ENCODE assay signal across 14 cellular contexts in genomic region chr2:20151116-20151571, GRCh38.
DNase-seq lines count a peak whose midpoint lies in the region; ATAC-seq, FAIRE-seq and TF ChIP-seq lines count a peak whose summit lies in the region.
"Had no signal": no experiment of that assay in that cellular context is flagged by ENCODE, and none has a peak within 500 bp of the region (broad histone marks: within the 10 kb centered on the region; RNA-seq: fewer than 3 reads in every experiment).

No MANE protein-coding gene starts in this region.

- H3K27ac Mint-ChIP-seq in glutamatergic neuron (ENCODE audit: unreplicated experiment) = peak overlapping the region; percentile 64
- no peak overlapping the region for H3K27ac Mint-ChIP-seq in activated CD8-positive, alpha-beta T cell treated with anti-CD3 and anti-CD28 coated beads for 36 hours

- H3K36me3 ChIP-seq in upper lobe of left lung = no peaks in the 10 kb centered on the region
- H3K36me3 ChIP-seq: heart left ventricle, lower lobe of right lung had no signal

- peak; percentile 74 for ATAC-seq in GM21529 (IDR thresholded peaks at IDR 0.05; ENCODE audit: unreplicated experiment)
- ATAC-seq in HG03280 (IDR thresholded peaks at IDR 0.05; ENCODE audit: unreplicated experiment) = peak; percentile 72
- ATAC-seq in upper lobe of left lung (ENCODE audit: low FRiP score in 2 of 2) = no peak
- ATAC-seq in activated CD8-positive, alpha-beta T cell treated with anti-CD3 and anti-CD28 coated beads for 36 hours = no peak
- ATAC-seq: heart left ventricle had no signal

- TF ChIP-seq CTCF in glutamatergic neuron (IDR thresholded peaks at IDR 0.05; ENCODE audit: partially characterized antibody, unreplicated experiment) (no peak), upper lobe of left lung (IDR thresholded peaks at IDR 0.05) (no peak)
- TF ChIP-seq CTCF in activated CD8-positive, alpha-beta T cell treated with anti-CD3 and anti-CD28 coated beads for 36 hours (IDR thresholded peaks at IDR 0.05) = no peak

- DNase-seq in GM12892 (ENCODE audit: insufficient read length) (no peak), glutamatergic neuron (no peak), OCI-M2 (lab: John Stamatoyannopoulos, UW; ENCODE audit: unreplicated experiment) (no peak), upper lobe of left lung (no peak)
- DNase-seq in activated CD8-positive, alpha-beta T cell treated with anti-CD3 and anti-CD28 coated beads for 36 hours = no peak
- DNase-seq in activated naive CD4-positive, alpha-beta T cell (lab: John Stamatoyannopoulos, UW) = no peak
- DNase-seq: C1 segment of cervical spinal cord; effector CD4-positive, alpha-beta T cell; heart left ventricle; lower lobe of right lung; NCI-H1417; T1000 had no signal

- H3K9me3 Mint-ChIP-seq in glutamatergic neuron (ENCODE audit: unreplicated experiment) = peaks cover 6% of the 10 kb centered on the region
- no peaks in the 10 kb centered on the region for H3K9me3 Mint-ChIP-seq in activated CD8-positive, alpha-beta T cell treated with anti-CD3 and anti-CD28 coated beads for 36 hours

- H3K36me3 Mint-ChIP-seq in glutamatergic neuron (ENCODE audit: unreplicated experiment) = no peaks in the 10 kb centered on the region
- H3K36me3 Mint-ChIP-seq in activated CD8-positive, alpha-beta T cell treated with anti-CD3 and anti-CD28 coated beads for 36 hours (ENCODE audit: low read depth) = no peaks in the 10 kb centered on the region

- no peaks in the 10 kb centered on the region for H3K27me3 ChIP-seq in upper lobe of left lung
- H3K27me3 ChIP-seq: heart left ventricle had no signal

- intact Hi-C loops in activated CD8-positive, alpha-beta T cell treated with anti-CD3 and anti-CD28 coated beads for 36 hours (cut with micrococcal nuclease) = no loop called here

- peak overlapping the region; percentile 21 for H3K4me3 Mint-ChIP-seq in glutamatergic neuron (ENCODE audit: unreplicated experiment)
- H3K4me3 Mint-ChIP-seq in activated CD8-positive, alpha-beta T cell treated with anti-CD3 and anti-CD28 coated beads for 36 hours = no peak overlapping the region

- peaks cover 2% of the 10 kb centered on the region for H3K27me3 Mint-ChIP-seq in glutamatergic neuron (ENCODE audit: unreplicated experiment)
- peaks cover 18% of the 10 kb centered on the region for H3K27me3 Mint-ChIP-seq in activated CD8-positive, alpha-beta T cell treated with anti-CD3 and anti-CD28 coated beads for 36 hours

- FAIRE-seq in GM12892 (lab: Jason Lieb, UNC) = peak; percentile 81

- TF ChIP-seq EP300 in upper lobe of left lung (IDR thresholded peaks at IDR 0.05) = no peak

- no peaks in the 10 kb centered on the region for H3K9me3 ChIP-seq in upper lobe of left lung
- H3K9me3 ChIP-seq: heart left ventricle, lower lobe of right lung had no signal

- CTCF ChIA-PET in activated CD8-positive, alpha-beta T cell treated with anti-CD3 and anti-CD28 coated beads for 36 hours (lab: Charles Lee) = no interaction called here

- H3K4me1 Mint-ChIP-seq in glutamatergic neuron (ENCODE audit: low read depth, unreplicated experiment) = peaks cover 26% of the 10 kb centered on the region
- peaks cover 1% of the 10 kb centered on the region for H3K4me1 Mint-ChIP-seq in activated CD8-positive, alpha-beta T cell treated with anti-CD3 and anti-CD28 coated beads for 36 hours (ENCODE audit: low read depth)

- no peak overlapping the region for H3K27ac ChIP-seq in upper lobe of left lung
- H3K27ac ChIP-seq: heart left ventricle, lower lobe of right lung had no signal

- TF ChIP-seq POLR2A in GM12892 (IDR thresholded peaks at IDR 0.05; ENCODE audit: low read depth, low read length) (no peak), upper lobe of left lung (IDR thresholded peaks at IDR 0.05) (no peak)

- POLR2A ChIA-PET in activated CD8-positive, alpha-beta T cell treated with anti-CD3 and anti-CD28 coated beads for 36 hours (lab: Charles Lee) = no interaction called here

- no peak overlapping the region for H3K4me3 ChIP-seq in upper lobe of left lung
- H3K4me3 ChIP-seq: heart left ventricle, lower lobe of right lung had no signal

- 46 to 66% methylated on average over 5 of the region's 5 CpGs for WGBS in upper lobe of left lung, 2 donors

- H3K4me1 ChIP-seq in upper lobe of left lung = peaks cover 0 to 21% (median 10%) of the 10 kb centered on the region in 4 donors

Comparison
In these comparisons a context has a peak if more than half of its experiments do, and no peak if none do; other contexts are left out.
1. ATAC-seq: peak in GM21529 (single experiment) and HG03280 (single experiment); none in upper lobe of left lung (0 of 2) and activated CD8-positive, alpha-beta T cell treated with anti-CD3 and anti-CD28 coated beads for 36 hours (single experiment).